19 cellular contexts compared by ENCODE assay signal in genomic region chr10:121265320-121265719, GRCh38.
DNase-seq lines count a peak whose midpoint lies in the region; ATAC-seq and TF ChIP-seq lines count a peak whose summit lies in the region.
"Had no signal": no experiment of that assay in that cellular context is flagged by ENCODE, and none has a peak within 500 bp of the region (broad histone marks: within the 10 kb centered on the region; RNA-seq: fewer than 3 reads in every experiment).

No MANE protein-coding gene starts in this region.

- H3K27ac Mint-ChIP-seq in mesothelial cell of epicardium, result no peak overlapping the region
- H3K27ac Mint-ChIP-seq: B cell; CD4-positive, alpha-beta T cell; CD8-positive, alpha-beta T cell had no signal

- no peak overlapping the region for H3K27ac ChIP-seq in HEK293 (ENCODE audit: extremely low read depth, low read depth, low read length)
- no peak overlapping the region for H3K27ac ChIP-seq in left lung
- H3K27ac ChIP-seq in rectal smooth muscle tissue (ENCODE audit: low read depth, low read length), result peak overlapping the region; percentile 21
- H3K27ac ChIP-seq: 22Rv1; A549; BLaER1 treated with 17β-estradiol and CSF1 and Interleukin-3, amounts not matched to agents 10 nM and 100 nM; C4-2B had no signal

- H3K36me3 ChIP-seq in HEK293 (ENCODE audit: control insufficient read depth in 2 of 2, insufficient read depth in 1 of 2, low read length in 2 of 2), result no peaks in the 10 kb centered on the region
- no peaks in the 10 kb centered on the region for H3K36me3 ChIP-seq in left lung
- H3K36me3 ChIP-seq in rectal smooth muscle tissue (ENCODE audit: control insufficient read depth, insufficient read depth, low read length), result no peaks in the 10 kb centered on the region
- H3K36me3 ChIP-seq: BLaER1 treated with 17β-estradiol and CSF1 and Interleukin-3, amounts not matched to agents 10 nM and 100 nM had no signal

- CTCF ChIA-PET in HEK293 (lab: Yijun Ruan, JAX), result interaction anchor here (0.5 to 0.9 kb wide), 3 partner anchors 28 to 99 kb away, joined by 3 to 4 read pairs (median 4); no protein-coding TSS in a partner anchor

- H3K4me3 ChIP-seq in HEK293 (ENCODE audit: low read depth, low read length) (no peak overlapping the region), left lung (no peak overlapping the region), rectal smooth muscle tissue (ENCODE audit: low read length) (no peak overlapping the region)
- H3K4me3 ChIP-seq: A549; BLaER1 treated with 17β-estradiol and CSF1 and Interleukin-3, amounts not matched to agents 10 nM and 100 nM had no signal

- peak; percentile 9 for DNase-seq in DMS 273 (lab: John Stamatoyannopoulos, UW; ENCODE audit: unreplicated experiment)
- no peak for DNase-seq in DMS 273 treated with DMSO at 0.1 percent for 48 hours (lab: John Stamatoyannopoulos, UW)
- no peak for DNase-seq in left lung
- no peak for DNase-seq in mesothelial cell of epicardium (ENCODE audit: low spot score in 2 of 2, unreplicated experiment in 2 of 2)
- DNase-seq in pons (ENCODE audit: low spot score), result no peak
- DNase-seq in activated CD8-positive, alpha-beta memory T cell treated with anti-CD3 and anti-CD28 coated beads for 24 hours, result no peak
- DNase-seq: AML-193; Caco-2; Calu3; CD4-positive, alpha-beta T cell; CD8-positive, alpha-beta T cell; GF-D8 had no signal

- intact Hi-C loops in left lung (cut with DNase I), result no loop called here

- H3K9me3 ChIP-seq in HEK293 (ENCODE audit: control insufficient read depth, insufficient read depth, low read depth, low read length) (no peaks in the 10 kb centered on the region), left lung (no peaks in the 10 kb centered on the region)
- H3K9me3 ChIP-seq: A549, Caco-2 had no signal

- no peaks in the 10 kb centered on the region for H3K9me3 Mint-ChIP-seq in mesothelial cell of epicardium
- H3K9me3 Mint-ChIP-seq: CD4-positive, alpha-beta T cell; CD8-positive, alpha-beta T cell had no signal

- no peaks in the 10 kb centered on the region for H3K27me3 ChIP-seq in left lung
- H3K27me3 ChIP-seq in rectal smooth muscle tissue (ENCODE audit: control insufficient read depth, insufficient read depth, low read length), result no peaks in the 10 kb centered on the region

- TF ChIP-seq CTCF in HEK293 (tag by site-specific recombination; IDR thresholded peaks at IDR 0.05) (no peak), left lung (IDR thresholded peaks at IDR 0.05) (no peak), mesothelial cell of epicardium (IDR thresholded peaks at IDR 0.05; ENCODE audit: unreplicated experiment) (no peak)

- peaks cover 31% of the 10 kb centered on the region for H3K4me1 Mint-ChIP-seq in mesothelial cell of epicardium
- H3K4me1 Mint-ChIP-seq: B cell had no signal

- peak; percentile 91 for ATAC-seq in left lung
- ATAC-seq: A549; CD8-positive, alpha-beta T cell had no signal

- H3K9ac ChIP-seq in rectal smooth muscle tissue (ENCODE audit: low read length), result no peak overlapping the region
- H3K9ac ChIP-seq: BLaER1 treated with 17β-estradiol and CSF1 and Interleukin-3, amounts not matched to agents 10 nM and 100 nM had no signal

- H3K4me1 ChIP-seq in HEK293 (ENCODE audit: control insufficient read depth, insufficient read depth, low read length) (peaks cover 25% of the 10 kb centered on the region), left lung (no peaks in the 10 kb centered on the region), rectal smooth muscle tissue (ENCODE audit: control insufficient read depth, insufficient read depth, low read length) (peaks cover 2% of the 10 kb centered on the region)
- H3K4me1 ChIP-seq: A549 had no signal

- H3K36me3 Mint-ChIP-seq in mesothelial cell of epicardium, result no peaks in the 10 kb centered on the region
- H3K36me3 Mint-ChIP-seq: CD8-positive, alpha-beta T cell had no signal

- POLR2A ChIA-PET in HEK293 (lab: Yijun Ruan, JAX), result no interaction called here

- H3K27me3 Mint-ChIP-seq in mesothelial cell of epicardium (ENCODE audit: low read depth), result no peaks in the 10 kb centered on the region
- H3K27me3 Mint-ChIP-seq: B cell; CD4-positive, alpha-beta T cell had no signal

- H3K4me3 Mint-ChIP-seq in mesothelial cell of epicardium, result no peak overlapping the region
- H3K4me3 Mint-ChIP-seq: B cell; CD4-positive, alpha-beta T cell; CD8-positive, alpha-beta T cell had no signal

TF ChIP-seq in HEK293, 187 proteins besides CTCF, POLR2A, EP300 and RAD21:
- peak; percentile 10; the same call in 1 of the 2 replicates for TF ChIP-seq FEZF1 (tag by site-specific recombination; IDR thresholded peaks at IDR 0.05)
- no peak for TF ChIP-seq ZNF707 (tag by site-specific recombination; IDR thresholded peaks at IDR 0.05)
- TF ChIP-seq KLF7 (tag by site-specific recombination; IDR thresholded peaks at IDR 0.05; ENCODE audit: borderline replicate concordance), result no peak
- TF ChIP-seq ZXDB (tag by site-specific recombination; IDR thresholded peaks at IDR 0.05), result 0 out of 2 replicates have a peak, but pooled peaks have one; percentile 15
- TF ChIP-seq, protein P1, sequence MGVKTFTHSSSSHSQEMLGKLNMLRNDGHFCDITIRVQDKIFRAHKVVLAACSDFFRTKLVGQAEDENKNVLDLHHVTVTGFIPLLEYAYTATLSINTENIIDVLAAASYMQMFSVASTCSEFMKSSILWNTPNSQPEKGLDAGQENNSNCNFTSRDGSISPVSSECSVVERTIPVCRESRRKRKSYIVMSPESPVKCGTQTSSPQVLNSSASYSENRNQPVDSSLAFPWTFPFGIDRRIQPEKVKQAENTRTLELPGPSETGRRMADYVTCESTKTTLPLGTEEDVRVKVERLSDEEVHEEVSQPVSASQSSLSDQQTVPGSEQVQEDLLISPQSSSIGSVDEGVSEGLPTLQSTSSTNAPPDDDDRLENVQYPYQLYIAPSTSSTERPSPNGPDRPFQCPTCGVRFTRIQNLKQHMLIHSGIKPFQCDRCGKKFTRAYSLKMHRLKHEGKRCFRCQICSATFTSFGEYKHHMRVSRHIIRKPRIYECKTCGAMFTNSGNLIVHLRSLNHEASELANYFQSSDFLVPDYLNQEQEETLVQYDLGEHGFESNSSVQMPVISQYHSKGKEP (tag by site-specific recombination; IDR thresholded peaks at IDR 0.05), result no peak
- TF ChIP-seq, protein P2, sequence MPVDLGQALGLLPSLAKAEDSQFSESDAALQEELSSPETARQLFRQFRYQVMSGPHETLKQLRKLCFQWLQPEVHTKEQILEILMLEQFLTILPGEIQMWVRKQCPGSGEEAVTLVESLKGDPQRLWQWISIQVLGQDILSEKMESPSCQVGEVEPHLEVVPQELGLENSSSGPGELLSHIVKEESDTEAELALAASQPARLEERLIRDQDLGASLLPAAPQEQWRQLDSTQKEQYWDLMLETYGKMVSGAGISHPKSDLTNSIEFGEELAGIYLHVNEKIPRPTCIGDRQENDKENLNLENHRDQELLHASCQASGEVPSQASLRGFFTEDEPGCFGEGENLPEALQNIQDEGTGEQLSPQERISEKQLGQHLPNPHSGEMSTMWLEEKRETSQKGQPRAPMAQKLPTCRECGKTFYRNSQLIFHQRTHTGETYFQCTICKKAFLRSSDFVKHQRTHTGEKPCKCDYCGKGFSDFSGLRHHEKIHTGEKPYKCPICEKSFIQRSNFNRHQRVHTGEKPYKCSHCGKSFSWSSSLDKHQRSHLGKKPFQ (tag by site-specific recombination; IDR thresholded peaks at IDR 0.05), result 0 out of 2 replicates have a peak, but pooled peaks have one; percentile 31
